ENCODE assay signal across 29 cellular contexts in the genomic region with DNA sequence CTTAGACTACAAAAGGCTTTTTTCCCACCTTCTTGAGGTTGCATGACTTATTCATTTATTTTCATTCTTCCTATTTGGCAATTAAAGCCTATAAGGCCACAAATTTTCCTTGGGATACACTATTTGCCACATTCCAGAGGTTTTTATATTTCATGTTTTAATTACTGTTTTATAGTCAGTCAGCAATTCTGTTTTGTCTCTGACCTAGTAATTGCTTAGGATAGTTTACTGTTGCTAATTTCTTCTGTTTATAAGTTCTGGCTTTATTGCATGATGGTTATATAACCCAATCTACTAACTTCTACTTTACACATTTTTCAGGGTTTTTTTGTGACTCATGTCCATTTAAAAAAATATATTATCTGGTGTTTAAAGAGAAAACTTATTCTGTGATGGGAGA. TPM values are rescaled to one million over a fixed set of nuclear protein-coding genes. Genes with fewer than 3 reads are reported as not detected.
"Had no signal": no experiment of that assay in that cellular context is flagged by ENCODE, and none has a peak within 500 bp of the region (broad histone marks: within the 10 kb centered on the region; RNA-seq: fewer than 3 reads in every experiment).

No MANE protein-coding gene starts in this region.

- DNase-seq: activated CD4-positive, alpha-beta T cell treated with anti-CD3 and anti-CD28 coated beads for 4 hours; activated CD4-positive, alpha-beta T cell treated with anti-CD3 and anti-CD28 coated beads, Interleukin-2, amount 50 U/mL, for 4 hours; activated gamma-delta T cell; activated naive CD4-positive, alpha-beta T cell treated with anti-CD3 and anti-CD28 coated beads, Interleukin-2, amount 10 ng/mL, durations not matched to agents 7 days and 5 days; activated naive CD8-positive, alpha-beta T cell treated with anti-CD3 and anti-CD28 coated beads, Interleukin-2, amount 10 ng/mL, durations not matched to agents 7 days and 5 days; activated T-cell treated with anti-CD3 and anti-CD28 coated beads for 4 hours; central memory CD4-positive, alpha-beta T cell; gastrocnemius medialis; hippocampal formation; immature natural killer cell; kidney; naive thymus-derived CD4-positive, alpha-beta T cell; nucleus accumbens; right cardiac atrium; stimulated activated CD4-positive, alpha-beta T cell treated with anti-CD3 and anti-CD28 coated beads, Interleukin-2, amount 100 ng/mL, for 48 hours; stimulated activated naive CD8-positive, alpha-beta T cell treated with anti-CD3 and anti-CD28 coated beads, Interleukin-15, Interleukin-2, amounts not matched to agents 100 U/mL and 50 U/mL, for 24 hours; T-helper 1 cell; testis; transverse colon had no signal

- H3K9me3 ChIP-seq: gastrocnemius medialis, testis, transverse colon had no signal

- H3K4me3 Mint-ChIP-seq: activated naive CD8-positive, alpha-beta T cell treated with anti-CD3 and anti-CD28 coated beads, Interleukin-2, amount 10 ng/mL, durations not matched to agents 7 days and 5 days; T-helper 2 cell treated with Interferon-gamma antibody and Interleukin-4, amounts not matched to agents 5 μg/mL and 100 μg/mL, for 36 hours had no signal

- H3K4me3 ChIP-seq: breast epithelium, gastrocnemius medialis, testis, transverse colon had no signal

- H3K27me3 Mint-ChIP-seq: activated naive CD4-positive, alpha-beta T cell treated with anti-CD3 and anti-CD28 coated beads, Interleukin-2, amount 10 ng/mL, durations not matched to agents 7 days and 5 days; activated naive CD8-positive, alpha-beta T cell treated with anti-CD3 and anti-CD28 coated beads, Interleukin-2, amount 10 ng/mL, durations not matched to agents 7 days and 5 days; naive thymus-derived CD4-positive, alpha-beta T cell had no signal

- H3K27me3 ChIP-seq: breast epithelium, gastrocnemius medialis, testis, transverse colon had no signal

- H3K4me1 ChIP-seq: breast epithelium had no signal

- H3K27ac Mint-ChIP-seq: activated naive CD4-positive, alpha-beta T cell treated with anti-CD3 and anti-CD28 coated beads, Interleukin-2, amount 10 ng/mL, durations not matched to agents 7 days and 5 days; activated naive CD8-positive, alpha-beta T cell treated with anti-CD3 and anti-CD28 coated beads, Interleukin-2, amount 10 ng/mL, durations not matched to agents 7 days and 5 days; mesothelial cell of epicardium; naive thymus-derived CD4-positive, alpha-beta T cell; T-helper 2 cell treated with Interferon-gamma antibody and Interleukin-4, amounts not matched to agents 5 μg/mL and 100 μg/mL, for 36 hours had no signal

- ATAC-seq: gastrocnemius medialis; naive thymus-derived CD4-positive, alpha-beta T cell; right cardiac atrium; stimulated activated naive CD8-positive, alpha-beta T cell treated with anti-CD3 and anti-CD28 coated beads, Interleukin-15, Interleukin-2, amounts not matched to agents 100 U/mL and 50 U/mL, for 24 hours had no signal

- H3K27ac ChIP-seq: breast epithelium, gastrocnemius medialis, testis, transverse colon had no signal

- H3K9me3 Mint-ChIP-seq: activated naive CD4-positive, alpha-beta T cell treated with anti-CD3 and anti-CD28 coated beads, Interleukin-2, amount 10 ng/mL, durations not matched to agents 7 days and 5 days; activated naive CD8-positive, alpha-beta T cell treated with anti-CD3 and anti-CD28 coated beads, Interleukin-2, amount 10 ng/mL, durations not matched to agents 7 days and 5 days; immature natural killer cell had no signal

RNA-seq across cellular contexts. Expression of a gene that starts 17.7 kb away (rescaled TPM):
- total RNA-seq: activated naive CD8-positive, alpha-beta T cell treated with anti-CD3 and anti-CD28 coated beads, Interleukin-2, amount 10 ng/mL, durations not matched to agents 7 days and 5 days; breast epithelium; endothelial cell of umbilical vein; gastrocnemius medialis; kidney; lower leg skin; mesothelial cell of epicardium; naive thymus-derived CD4-positive, alpha-beta T cell; pulmonary artery endothelial cell; right cardiac atrium; skeletal muscle tissue; transverse colon; urinary bladder had no signal
- polyA plus RNA-seq: endothelial cell of umbilical vein; esophagus; immature natural killer cell; naive thymus-derived CD4-positive, alpha-beta T cell; neural cell; right cardiac atrium; urinary bladder had no signal
